In the genomic region with DNA sequence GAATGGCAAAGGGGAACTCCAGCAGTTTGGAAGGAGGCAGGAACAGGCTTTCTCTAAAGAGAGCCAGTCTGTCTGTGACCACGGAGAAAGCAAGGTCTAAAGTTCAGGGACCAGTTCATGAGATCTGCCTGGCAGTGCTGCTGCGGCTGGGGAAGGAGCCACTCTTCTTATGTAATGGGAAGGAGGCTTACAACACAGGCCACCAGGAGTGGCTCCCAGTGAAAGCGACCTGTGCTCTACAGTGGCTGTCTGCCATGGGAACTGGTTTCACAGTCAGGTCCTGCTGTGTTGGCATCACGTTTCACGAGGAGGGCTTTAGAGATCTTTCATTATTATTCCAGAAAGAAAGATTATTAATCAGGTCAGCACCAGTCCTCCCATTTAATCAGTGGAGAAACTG, we compare ENCODE assay signal across 2 cellular contexts.
TF ChIP-seq lines count a peak whose summit lies in the region.

No MANE protein-coding gene starts in this region.

TF ChIP-seq in IMR-90, 13 proteins besides CTCF, POLR2A, EP300 and RAD21:
- TF ChIP-seq CEBPB (IDR thresholded peaks at IDR 0.05; ENCODE audit: low read depth, low read length) (no peak), BHLHE40 (IDR thresholded peaks at IDR 0.05; ENCODE audit: low read depth, low read length) (no peak)
- TF ChIP-seq, protein P1, sequence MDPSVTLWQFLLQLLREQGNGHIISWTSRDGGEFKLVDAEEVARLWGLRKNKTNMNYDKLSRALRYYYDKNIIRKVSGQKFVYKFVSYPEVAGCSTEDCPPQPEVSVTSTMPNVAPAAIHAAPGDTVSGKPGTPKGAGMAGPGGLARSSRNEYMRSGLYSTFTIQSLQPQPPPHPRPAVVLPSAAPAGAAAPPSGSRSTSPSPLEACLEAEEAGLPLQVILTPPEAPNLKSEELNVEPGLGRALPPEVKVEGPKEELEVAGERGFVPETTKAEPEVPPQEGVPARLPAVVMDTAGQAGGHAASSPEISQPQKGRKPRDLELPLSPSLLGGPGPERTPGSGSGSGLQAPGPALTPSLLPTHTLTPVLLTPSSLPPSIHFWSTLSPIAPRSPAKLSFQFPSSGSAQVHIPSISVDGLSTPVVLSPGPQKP (IDR thresholded peaks at IDR 0.05; ENCODE audit: borderline replicate concordance, low read depth, low read length) = no peak
TF ChIP-seq in IMR-90: peak in this region for 0.

TF ChIP-seq in SK-N-SH, 30 proteins besides CTCF, POLR2A, EP300 and RAD21:
- TF ChIP-seq NFIC (IDR thresholded peaks at IDR 0.05; ENCODE audit: borderline replicate concordance) = no peak
- TF ChIP-seq, protein P2, sequence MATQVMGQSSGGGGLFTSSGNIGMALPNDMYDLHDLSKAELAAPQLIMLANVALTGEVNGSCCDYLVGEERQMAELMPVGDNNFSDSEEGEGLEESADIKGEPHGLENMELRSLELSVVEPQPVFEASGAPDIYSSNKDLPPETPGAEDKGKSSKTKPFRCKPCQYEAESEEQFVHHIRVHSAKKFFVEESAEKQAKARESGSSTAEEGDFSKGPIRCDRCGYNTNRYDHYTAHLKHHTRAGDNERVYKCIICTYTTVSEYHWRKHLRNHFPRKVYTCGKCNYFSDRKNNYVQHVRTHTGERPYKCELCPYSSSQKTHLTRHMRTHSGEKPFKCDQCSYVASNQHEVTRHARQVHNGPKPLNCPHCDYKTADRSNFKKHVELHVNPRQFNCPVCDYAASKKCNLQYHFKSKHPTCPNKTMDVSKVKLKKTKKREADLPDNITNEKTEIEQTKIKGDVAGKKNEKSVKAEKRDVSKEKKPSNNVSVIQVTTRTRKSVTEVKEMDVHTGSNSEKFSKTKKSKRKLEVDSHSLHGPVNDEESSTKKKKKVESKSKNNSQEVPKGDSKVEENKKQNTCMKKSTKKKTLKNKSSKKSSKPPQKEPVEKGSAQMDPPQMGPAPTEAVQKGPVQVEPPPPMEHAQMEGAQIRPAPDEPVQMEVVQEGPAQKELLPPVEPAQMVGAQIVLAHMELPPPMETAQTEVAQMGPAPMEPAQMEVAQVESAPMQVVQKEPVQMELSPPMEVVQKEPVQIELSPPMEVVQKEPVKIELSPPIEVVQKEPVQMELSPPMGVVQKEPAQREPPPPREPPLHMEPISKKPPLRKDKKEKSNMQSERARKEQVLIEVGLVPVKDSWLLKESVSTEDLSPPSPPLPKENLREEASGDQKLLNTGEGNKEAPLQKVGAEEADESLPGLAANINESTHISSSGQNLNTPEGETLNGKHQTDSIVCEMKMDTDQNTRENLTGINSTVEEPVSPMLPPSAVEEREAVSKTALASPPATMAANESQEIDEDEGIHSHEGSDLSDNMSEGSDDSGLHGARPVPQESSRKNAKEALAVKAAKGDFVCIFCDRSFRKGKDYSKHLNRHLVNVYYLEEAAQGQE (IDR thresholded peaks at IDR 0.05; ENCODE audit: low read depth, low read length) = no peak
- TF ChIP-seq RCOR1 (IDR thresholded peaks at IDR 0.05; ENCODE audit: low read length) = no peak
- no peak for TF ChIP-seq FOXM1 (IDR thresholded peaks at IDR 0.05; ENCODE audit: low read depth)
- TF ChIP-seq JUND (IDR thresholded peaks at IDR 0.05) = no peak
- TF ChIP-seq SMC3 (IDR thresholded peaks at IDR 0.05; ENCODE audit: low read depth, low read length) = no peak
- TF ChIP-seq TCF12 (IDR thresholded peaks at IDR 0.05) = no peak
- no peak for TF ChIP-seq NRF1 (IDR thresholded peaks at IDR 0.05; ENCODE audit: low read depth, low read length)
- TF ChIP-seq, protein P3, sequence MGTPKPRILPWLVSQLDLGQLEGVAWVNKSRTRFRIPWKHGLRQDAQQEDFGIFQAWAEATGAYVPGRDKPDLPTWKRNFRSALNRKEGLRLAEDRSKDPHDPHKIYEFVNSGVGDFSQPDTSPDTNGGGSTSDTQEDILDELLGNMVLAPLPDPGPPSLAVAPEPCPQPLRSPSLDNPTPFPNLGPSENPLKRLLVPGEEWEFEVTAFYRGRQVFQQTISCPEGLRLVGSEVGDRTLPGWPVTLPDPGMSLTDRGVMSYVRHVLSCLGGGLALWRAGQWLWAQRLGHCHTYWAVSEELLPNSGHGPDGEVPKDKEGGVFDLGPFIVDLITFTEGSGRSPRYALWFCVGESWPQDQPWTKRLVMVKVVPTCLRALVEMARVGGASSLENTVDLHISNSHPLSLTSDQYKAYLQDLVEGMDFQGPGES (IDR thresholded peaks at IDR 0.05; ENCODE audit: low read depth, low read length) = no peak
- TF ChIP-seq RFX5 (IDR thresholded peaks at IDR 0.05; ENCODE audit: low read length) = no peak
- TF ChIP-seq, protein P4, sequence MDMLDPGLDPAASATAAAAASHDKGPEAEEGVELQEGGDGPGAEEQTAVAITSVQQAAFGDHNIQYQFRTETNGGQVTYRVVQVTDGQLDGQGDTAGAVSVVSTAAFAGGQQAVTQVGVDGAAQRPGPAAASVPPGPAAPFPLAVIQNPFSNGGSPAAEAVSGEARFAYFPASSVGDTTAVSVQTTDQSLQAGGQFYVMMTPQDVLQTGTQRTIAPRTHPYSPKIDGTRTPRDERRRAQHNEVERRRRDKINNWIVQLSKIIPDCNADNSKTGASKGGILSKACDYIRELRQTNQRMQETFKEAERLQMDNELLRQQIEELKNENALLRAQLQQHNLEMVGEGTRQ (IDR thresholded peaks at IDR 0.05; ENCODE audit: borderline replicate concordance, low read depth, low read length) = no peak
- TF ChIP-seq ELF1 (IDR thresholded peaks at IDR 0.05) = no peak
